Comparison of ENCODE assay signal across 10 cellular contexts in the genomic region with DNA sequence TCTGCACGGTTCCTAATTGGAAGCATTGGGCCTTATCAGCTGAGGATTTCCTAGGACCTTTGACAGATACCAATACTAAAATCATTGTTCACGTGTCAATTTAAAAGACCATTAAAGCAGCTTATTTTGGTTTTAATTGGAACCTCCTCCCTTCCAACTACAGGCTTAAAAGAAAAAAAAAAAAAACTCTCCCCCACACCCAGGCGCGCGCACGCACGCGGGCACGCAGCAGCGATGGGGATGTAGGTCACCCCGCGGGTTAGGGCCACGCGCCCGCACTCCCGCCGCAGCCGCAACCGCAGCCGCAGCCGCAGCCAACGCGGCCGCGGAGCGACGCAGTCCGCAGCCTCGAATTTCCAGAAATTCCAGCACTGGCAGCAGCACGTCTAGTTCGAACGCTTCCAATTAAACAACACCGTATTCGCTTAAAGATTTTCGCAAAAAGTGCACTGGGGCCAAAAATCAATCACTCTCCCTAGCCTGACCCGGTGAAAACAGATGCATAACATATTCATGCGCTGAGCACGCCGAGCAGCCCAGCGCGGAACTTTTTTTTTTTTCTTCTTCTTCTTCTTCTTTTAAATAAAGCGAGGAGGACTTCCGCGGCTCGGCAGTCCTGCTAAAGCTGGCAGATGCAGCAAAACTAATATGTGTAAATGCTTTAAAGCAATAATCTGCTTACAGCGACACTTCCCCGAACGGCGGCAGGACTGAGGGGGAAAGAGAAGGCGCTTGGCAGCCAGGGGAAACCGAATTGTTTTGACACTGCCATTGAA. TPM values are rescaled to one million over a fixed set of nuclear protein-coding genes. Genes with fewer than 3 reads are reported as not detected.
DNase-seq lines count a peak whose midpoint lies in the region; ATAC-seq and TF ChIP-seq lines count a peak whose summit lies in the region.
"Had no signal": no experiment of that assay in that cellular context is flagged by ENCODE, and none has a peak within 500 bp of the region (broad histone marks: within the 10 kb centered on the region; RNA-seq: fewer than 3 reads in every experiment).

No MANE protein-coding gene starts in this region.

- no peak overlapping the region for H3K27ac ChIP-seq in left ventricle myocardium inferior (replicated peaks)
- H3K27ac ChIP-seq in VCaP: peak overlapping the region; percentile 84
- no peak overlapping the region for H3K27ac ChIP-seq in iPS DF 6.9 (ENCODE audit: low read length)
- H3K27ac ChIP-seq in thymus (ENCODE audit: low read depth): no peak overlapping the region
- no peak overlapping the region for H3K27ac ChIP-seq in tibial artery

- H3K36me3 ChIP-seq in left ventricle myocardium inferior: no peaks in the 10 kb centered on the region
- no peaks in the 10 kb centered on the region for H3K36me3 ChIP-seq in iPS DF 6.9 (ENCODE audit: control insufficient read depth, insufficient read depth, low read length)
- no peaks in the 10 kb centered on the region for H3K36me3 ChIP-seq in thymus (ENCODE audit: control insufficient read depth, insufficient read depth)
- H3K36me3 ChIP-seq in tibial artery: no peaks in the 10 kb centered on the region

- no peak for TF ChIP-seq CTCF in left ventricle myocardium inferior (IDR thresholded peaks at IDR 0.05; ENCODE audit: borderline replicate concordance)
- 0 out of 2 replicates have a peak, but pooled peaks have one; percentile 8 for TF ChIP-seq CTCF in VCaP (conservative IDR thresholded peaks at IDR 0.05)
- TF ChIP-seq CTCF in tibial artery (IDR thresholded peaks at IDR 0.05): no peak

- H3K9me3 ChIP-seq in left ventricle myocardium inferior (replicated peaks) (no peaks in the 10 kb centered on the region), iPS DF 6.9 (ENCODE audit: control insufficient read depth, insufficient read depth, low read length) (no peaks in the 10 kb centered on the region), thymus (ENCODE audit: control insufficient read depth) (no peaks in the 10 kb centered on the region), tibial artery (no peaks in the 10 kb centered on the region)

- H3K4me3 ChIP-seq in left ventricle myocardium inferior (peak overlapping the region; percentile 50), iPS DF 6.9 (ENCODE audit: low read length) (peak overlapping the region; percentile 23; the same call in 1 of the 2 replicates), thymus (ENCODE audit: low read length) (peak overlapping the region; percentile 18), tibial artery (peak overlapping the region in 1 of 2 donors; percentile 11)

- intact Hi-C loops in left ventricle myocardium inferior (cut with micrococcal nuclease): no loop called here
- intact Hi-C loops in Right ventricle myocardium superior (cut with DNase I): no loop called here
- intact Hi-C loops in tibial artery (cut with DNase I; ENCODE audit: low total_unique reads): no loop called here

- WGBS in iPS DF 6.9 (ENCODE audit: insufficient coverage, insufficient read length): no CpG with 5 or more reads among the region's 51 CpGs
- 2% methylated on average over 51 of the region's 51 CpGs for WGBS in thymus

- H3K4me1 ChIP-seq in left ventricle myocardium inferior (peaks cover 45% of the 10 kb centered on the region), iPS DF 6.9 (ENCODE audit: control insufficient read depth, insufficient read depth, low read length) (peaks cover 3% of the 10 kb centered on the region), thymus (ENCODE audit: control insufficient read depth, insufficient read depth, low read length) (no peaks in the 10 kb centered on the region), tibial artery (peaks cover 0 to 25% (median 18%) of the 10 kb centered on the region in 4 donors)

- no peak for ATAC-seq in Right ventricle myocardium superior (ENCODE audit: poor library complexity)

- DNase-seq in left ventricle myocardium inferior: no peak
- no peak for DNase-seq in Right ventricle myocardium superior
- no peak for DNase-seq in iPS DF 6.9 (ENCODE audit: low read depth, low spot score)
- no peak for DNase-seq in tibial artery
- DNase-seq in NCI-H1436 (lab: John Stamatoyannopoulos, UW): no peak
- DNase-seq in ureter (ENCODE audit: low spot score): no peak
- DNase-seq: NCI-H774 had no signal

- H3K27me3 ChIP-seq in left ventricle myocardium inferior (ENCODE audit: low read depth) (peaks cover 100% of the 10 kb centered on the region), iPS DF 6.9 (ENCODE audit: control insufficient read depth, insufficient read depth, low read length) (peaks cover 61% of the 10 kb centered on the region), thymus (ENCODE audit: control insufficient read depth, insufficient read depth) (peaks cover 72% of the 10 kb centered on the region), tibial artery (peaks cover 8 to 75% of the 10 kb centered on the region in 2 donors)

RNA-seq across cellular contexts. Expression of a gene that starts 13.3 kb away (rescaled TPM):
- not detected for total RNA-seq in left ventricle myocardium inferior
- total RNA-seq in Right ventricle myocardium superior: not detected
- polyA plus RNA-seq in thymus: not detected
- not detected for total RNA-seq in ureter
- total RNA-seq: lung microvascular endothelial cell had no signal
